9 cellular contexts compared by ENCODE assay signal in genomic region chr9:5455181-5455580, GRCh38. TPM values are rescaled to one million over a fixed set of nuclear protein-coding genes. Genes with fewer than 3 reads are reported as not detected.
A peak's percentile ranks its signal among the peaks of the same experiment; 100 is the strongest.
DNase-seq lines count a peak whose midpoint lies in the region; ATAC-seq and TF ChIP-seq lines count a peak whose summit lies in the region.
"Had no signal": no experiment of that assay in that cellular context is flagged by ENCODE, and none has a peak within 500 bp of the region (broad histone marks: within the 10 kb centered on the region; RNA-seq: fewer than 3 reads in every experiment).

No MANE protein-coding gene starts in this region.

- ATAC-seq in HG02610 (IDR thresholded peaks at IDR 0.05; ENCODE audit: unreplicated experiment) (peak; percentile 36), lung (ENCODE audit: insufficient read depth, low FRiP score) (peak; percentile 15), GM18867 (IDR thresholded peaks at IDR 0.05; ENCODE audit: unreplicated experiment) (no peak), HG02759 (IDR thresholded peaks at IDR 0.05; ENCODE audit: unreplicated experiment) (no peak)

- peaks cover 6 to 13% of the 10 kb centered on the region in 2 donors for H3K36me3 ChIP-seq in lung (ENCODE audit: control insufficient read depth in 2 of 2, insufficient read depth in 2 of 2, low read length in 2 of 2)

- H3K9me3 Mint-ChIP-seq in activated naive CD8-positive, alpha-beta T cell (ENCODE audit: low read depth), result no peaks in the 10 kb centered on the region

- peak overlapping the region in 1 of 2 donors; percentile 77 for H3K27ac ChIP-seq in lung (ENCODE audit: low read depth in 1 of 2, low read length in 1 of 2)

- no peak overlapping the region for H3K4me3 ChIP-seq in lung

- H3K27ac Mint-ChIP-seq in activated naive CD8-positive, alpha-beta T cell, result peak overlapping the region; percentile 90

- peaks cover 2 to 13% of the 10 kb centered on the region in 2 donors for H3K4me1 ChIP-seq in lung (ENCODE audit: control insufficient read depth in 2 of 2, insufficient read depth in 2 of 2, low read length in 2 of 2)

- 37 to 55% methylated on average over 2 of the region's 2 CpGs for WGBS in lung, 2 donors

- H3K27me3 ChIP-seq in lung (ENCODE audit: control insufficient read depth, insufficient read depth), result no peaks in the 10 kb centered on the region

- H3K36me3 Mint-ChIP-seq in activated naive CD8-positive, alpha-beta T cell, result peaks cover 36% of the 10 kb centered on the region

- H3K4me1 Mint-ChIP-seq in activated naive CD8-positive, alpha-beta T cell (ENCODE audit: low read depth), result peaks cover 71% of the 10 kb centered on the region

- DNase-seq in Daoy (ENCODE audit: low read depth) (peak; percentile 68), lung (ENCODE audit: low spot score) (no peak), midbrain (lab: John Stamatoyannopoulos, UW) (no peak), Kasumi-1 (lab: John Stamatoyannopoulos, UW) (no peak)
- DNase-seq: NCI-H1417 had no signal

- H3K9me3 ChIP-seq in lung (ENCODE audit: control insufficient read depth in 2 of 2, insufficient read depth in 1 of 2, low read length in 1 of 2), result no peaks in the 10 kb centered on the region

- no peaks in the 10 kb centered on the region for H3K27me3 Mint-ChIP-seq in activated naive CD8-positive, alpha-beta T cell

- TF ChIP-seq CTCF in lung (IDR thresholded peaks at IDR 0.05; ENCODE audit: control extremely low read depth, extremely low read depth), result no peak

- H3K4me3 Mint-ChIP-seq in activated naive CD8-positive, alpha-beta T cell, result peak overlapping the region; percentile 82

RNA-seq across cellular contexts. Expression of gene CD274, which starts 4.8 kb away (rescaled TPM):
- 17.0 and 21.1 TPM in 2 replicates for total RNA-seq in Daoy (2014; rRNA removed; shearing (Covaris generic))
- total RNA-seq in lung, result 10 to 100 TPM in 1 of 2 donors, 1 to 10 TPM in 1; 5.9 to 13.2 TPM
- 10 to 100 TPM in 1 of 2 donors, 1 to 10 TPM in 1; 4.1 to 30.7 TPM for polyA plus RNA-seq in lung

RNA-seq across cellular contexts. Expression of gene PLGRKT, which starts 17.5 kb away (rescaled TPM):
- total RNA-seq in Daoy (2014; rRNA removed; shearing (Covaris generic)), result 59.3 and 73.3 TPM in 2 replicates
- 10 to 100 TPM; 11.7 to 27.0 TPM for total RNA-seq in lung
- polyA plus RNA-seq in lung, result 10 to 100 TPM; 17.4 to 28.4 TPM

RNA-seq across cellular contexts. Expression of gene PDCD1LG2, which starts 55.1 kb away (rescaled TPM):
- 6.9 and 11.5 TPM in 2 replicates for total RNA-seq in Daoy (2014; rRNA removed; shearing (Covaris generic))
- total RNA-seq in lung, result 1 to 10 TPM; 1.8 to 6.7 TPM
- polyA plus RNA-seq in lung, result 1 to 10 TPM in 1 of 2 donors, under 1 TPM in 1; 0.87 to 4.3 TPM

Comparison
In these comparisons a context has a peak if more than half of its experiments do, and no peak if none do; other contexts are left out.
1. ATAC-seq: peak in HG02610 (single experiment) and lung (single experiment); none in GM18867 (single experiment) and HG02759 (single experiment).